In genomic region chr21:45179568-45180288, GRCh38 we compare ENCODE assay signal across 19 cellular contexts.
"Had no signal": no experiment of that assay in that cellular context is flagged by ENCODE, and none has a peak within 500 bp of the region (broad histone marks: within the 10 kb centered on the region; RNA-seq: fewer than 3 reads in every experiment).

No MANE protein-coding gene starts in this region.

- DNase-seq: effector memory CD8-positive, alpha-beta T cell; foreskin melanocyte; heart left ventricle; hippocampal formation; left colon; left ventricle myocardium superior; naive thymus-derived CD4-positive, alpha-beta T cell; nephron progenitor cell; posterior cingulate gyrus; small intestine; stimulated activated CD4-positive, alpha-beta T cell treated with anti-CD3 and anti-CD28 coated beads, Interleukin-12 subunit alpha, Interleukin-12 subunit beta, amount 100 ng/mL, for 4 hours; stimulated activated naive CD4-positive, alpha-beta T cell; stomach; substantia nigra; transverse colon had no signal

- ATAC-seq: effector memory CD8-positive, alpha-beta T cell; left colon; left ventricle myocardium superior; naive thymus-derived CD4-positive, alpha-beta T cell had no signal

- H3K27me3 Mint-ChIP-seq: dendritic cell treated with granulocyte-macrophage colony-stimulating factor and Interleukin-4, amounts not matched to agents 40 ng/mL and 50 ng/mL, for 4 days; effector memory CD8-positive, alpha-beta T cell; naive thymus-derived CD4-positive, alpha-beta T cell had no signal

- H3K27ac Mint-ChIP-seq: dendritic cell treated with granulocyte-macrophage colony-stimulating factor and Interleukin-4, amounts not matched to agents 40 ng/mL and 50 ng/mL, for 4 days; nephron progenitor cell had no signal

- H3K9me3 Mint-ChIP-seq: dendritic cell treated with granulocyte-macrophage colony-stimulating factor and Interleukin-4, amounts not matched to agents 40 ng/mL and 50 ng/mL, for 4 days; effector memory CD8-positive, alpha-beta T cell; naive thymus-derived CD4-positive, alpha-beta T cell; nephron progenitor cell had no signal

- FAIRE-seq: small intestine had no signal

- H3K4me3 ChIP-seq: heart left ventricle, lung, right atrium auricular region, stomach, thoracic aorta, transverse colon had no signal

- H3K4me1 ChIP-seq: heart left ventricle, right atrium auricular region, stomach, transverse colon had no signal

- H3K27me3 ChIP-seq: heart left ventricle, right atrium auricular region, stomach, transverse colon had no signal

- H3K4me3 Mint-ChIP-seq: dendritic cell treated with granulocyte-macrophage colony-stimulating factor and Interleukin-4, amounts not matched to agents 40 ng/mL and 50 ng/mL, for 4 days; effector memory CD8-positive, alpha-beta T cell; naive thymus-derived CD4-positive, alpha-beta T cell; nephron progenitor cell had no signal

- H3K9me3 ChIP-seq: heart left ventricle, right atrium auricular region, stomach, thoracic aorta, transverse colon had no signal

- H3K27ac ChIP-seq: heart left ventricle, right atrium auricular region, stomach, thoracic aorta, transverse colon had no signal
